Comparison of ENCODE assay signal across 25 cellular contexts in the genomic region with DNA sequence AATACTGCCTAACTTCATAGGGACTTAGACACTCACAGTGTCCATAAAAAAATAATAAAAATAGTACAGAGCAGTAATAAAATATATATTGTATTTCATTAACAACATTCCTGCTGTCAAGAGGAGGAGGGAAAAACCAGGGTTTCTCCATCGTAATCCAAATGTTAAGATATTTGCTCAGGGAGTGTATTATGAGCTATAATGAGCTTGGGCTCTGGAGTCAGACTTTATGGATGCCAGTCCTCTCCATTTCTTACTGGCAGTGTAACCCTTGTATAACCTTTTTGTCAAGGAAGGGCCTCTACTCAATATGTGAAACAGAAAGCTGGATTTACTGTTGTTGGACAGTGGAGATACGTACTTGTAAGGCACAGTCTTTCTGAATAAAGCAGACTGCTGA. TPM values are rescaled to one million over a fixed set of nuclear protein-coding genes. Genes with fewer than 3 reads are reported as not detected.
A peak's percentile ranks its signal among the peaks of the same experiment; 100 is the strongest.
DNase-seq lines count a peak whose midpoint lies in the region; ATAC-seq and TF ChIP-seq lines count a peak whose summit lies in the region.
"Had no signal": no experiment of that assay in that cellular context is flagged by ENCODE, and none has a peak within 500 bp of the region (broad histone marks: within the 10 kb centered on the region; RNA-seq: fewer than 3 reads in every experiment).

No MANE protein-coding gene starts in this region.

- no peak overlapping the region for H3K9ac ChIP-seq in mesendoderm (ENCODE audit: low read length)

- H3K27ac ChIP-seq in mesendoderm (ENCODE audit: low read depth, low read length): no peak overlapping the region
- peak overlapping the region in 3 of 4 donors; percentile 0 to 48 (median 40) for H3K27ac ChIP-seq in upper lobe of left lung
- H3K27ac ChIP-seq: brain microvascular endothelial cell, C4-2B, esophagus muscularis mucosa, HL-60, psoas muscle, suprapubic skin, vagina had no signal

- no peak overlapping the region for H2BK15ac ChIP-seq in mesendoderm (replicated peaks; ENCODE audit: low read depth)

- H3K9me3 Mint-ChIP-seq in brain: no peaks in the 10 kb centered on the region
- H3K9me3 Mint-ChIP-seq: effector memory CD8-positive, alpha-beta T cell; stimulated activated effector memory CD8-positive, alpha-beta T cell treated with anti-CD3 and anti-CD28 coated beads, Interleukin-12 subunit alpha, Interleukin-12 subunit beta, amount 100 ng/mL, for 72 hours; T-helper 1 cell treated with Interleukin-12 subunit alpha and Interleukin-12 subunit beta and Interleukin-4 antibody, amounts not matched to agents 30 μg/mL and 1 μg/mL, for 36 hours had no signal

- no peak overlapping the region for H2BK120ac ChIP-seq in mesendoderm (ENCODE audit: low read depth, low read length)

- H3K4me1 Mint-ChIP-seq in brain: peaks cover 46% of the 10 kb centered on the region

- peak overlapping the region; percentile 23 for H3K18ac ChIP-seq in mesendoderm (ENCODE audit: low read length)

- H2AK5ac ChIP-seq in mesendoderm (ENCODE audit: low read length): peak overlapping the region; percentile 24

- H2BK5ac ChIP-seq in mesendoderm (ENCODE audit: low read length): no peak overlapping the region

- TF ChIP-seq POLR2A in upper lobe of left lung (IDR thresholded peaks at IDR 0.05): no peak

- peak overlapping the region; percentile 22 for H3K56ac ChIP-seq in mesendoderm (ENCODE audit: low read length)

- H3K27ac Mint-ChIP-seq in brain: peak overlapping the region in 3 of 5 experiments; percentile 9 to 48 (median 20)
- H3K27ac Mint-ChIP-seq: activated CD4-positive, alpha-beta T cell treated with anti-CD3 and anti-CD28 coated beads for 36 hours; stimulated activated effector memory CD8-positive, alpha-beta T cell treated with anti-CD3 and anti-CD28 coated beads, Interleukin-12 subunit alpha, Interleukin-12 subunit beta, amount 100 ng/mL, for 72 hours; T-helper 1 cell treated with Interleukin-12 subunit alpha and Interleukin-12 subunit beta and Interleukin-4 antibody, amounts not matched to agents 30 μg/mL and 1 μg/mL, for 36 hours had no signal

- H3K4me1 ChIP-seq in mesendoderm (ENCODE audit: control insufficient read depth, low read depth, low read length) (peaks cover 5% of the 10 kb centered on the region), upper lobe of left lung (peaks cover 6 to 30% (median 26%) of the 10 kb centered on the region in 4 donors)

- ATAC-seq in upper lobe of left lung (ENCODE audit: low FRiP score in 2 of 2) (peak in 1 of 2 donors; percentile 26), GM19397 (IDR thresholded peaks at IDR 0.05; ENCODE audit: unreplicated experiment) (no peak)
- ATAC-seq: activated CD4-positive, alpha-beta T cell treated with anti-CD3 and anti-CD28 coated beads for 36 hours; effector memory CD8-positive, alpha-beta T cell; stimulated activated effector memory CD8-positive, alpha-beta T cell treated with anti-CD3 and anti-CD28 coated beads, Interleukin-12 subunit alpha, Interleukin-12 subunit beta, amount 100 ng/mL, for 72 hours had no signal

- no peak for TF ChIP-seq EP300 in upper lobe of left lung (IDR thresholded peaks at IDR 0.05)

- H3K4me2 ChIP-seq in mesendoderm (ENCODE audit: low read length): no peak overlapping the region

- H4K8ac ChIP-seq in mesendoderm (ENCODE audit: low read depth, low read length): no peak overlapping the region

- no peaks in the 10 kb centered on the region for H3K36me3 Mint-ChIP-seq in brain
- H3K36me3 Mint-ChIP-seq: stimulated activated effector memory CD8-positive, alpha-beta T cell treated with anti-CD3 and anti-CD28 coated beads, Interleukin-12 subunit alpha, Interleukin-12 subunit beta, amount 100 ng/mL, for 72 hours had no signal

- no peaks in the 10 kb centered on the region for H3K79me1 ChIP-seq in mesendoderm (ENCODE audit: low read length)

- no peaks in the 10 kb centered on the region for H3K9me3 ChIP-seq in upper lobe of left lung
- H3K9me3 ChIP-seq: esophagus muscularis mucosa, HAP-1, psoas muscle, suprapubic skin, vagina had no signal

- DNase-seq in LNCaP clone FGC (ENCODE audit: low read depth) (peak; percentile 76), mesendoderm (no peak), upper lobe of left lung (no peak), GM19240 (ENCODE audit: insufficient read length, low spot score) (no peak), putamen (ENCODE audit: low spot score) (no peak)
- DNase-seq: activated CD4-positive, alpha-beta T cell treated with anti-CD3 and anti-CD28 coated beads for 36 hours; activated CD8-positive, alpha-beta memory T cell treated with anti-CD3 and anti-CD28 coated beads for 24 hours; activated T-cell treated with anti-CD3 and anti-CD28 coated beads, Interleukin-2, amount 50 U/mL, for 1 hour; brain microvascular endothelial cell; effector memory CD8-positive, alpha-beta T cell; NCI-H1105 treated with DMSO at 0.1 percent for 48 hours; NCI-H2081 treated with DMSO at 0.1 percent for 48 hours; NCI-H446 treated with DMSO at 0.1 percent for 48 hours; psoas muscle; stimulated activated CD4-positive, alpha-beta T cell treated with anti-CD3 and anti-CD28 coated beads, Interleukin-2, amount 100 ng/mL, for 48 hours had no signal

- TF ChIP-seq CTCF in LNCaP clone FGC (IDR thresholded peaks at IDR 0.05; ENCODE audit: control insufficient read depth, extremely low read depth, insufficient read depth) (no peak), brain (conservative IDR thresholded peaks at IDR 0.05) (no peak), upper lobe of left lung (IDR thresholded peaks at IDR 0.05) (no peak)

- H3K27me3 ChIP-seq in mesendoderm (ENCODE audit: insufficient read depth, low read length, poor library complexity): no peaks in the 10 kb centered on the region
- H3K27me3 ChIP-seq in upper lobe of left lung: no peaks in the 10 kb centered on the region
- H3K27me3 ChIP-seq: brain microvascular endothelial cell, esophagus muscularis mucosa, suprapubic skin, vagina had no signal

- H3K4me3 Mint-ChIP-seq in brain: no peak overlapping the region
- H3K4me3 Mint-ChIP-seq: activated CD4-positive, alpha-beta T cell treated with anti-CD3 and anti-CD28 coated beads for 36 hours; effector memory CD8-positive, alpha-beta T cell; stimulated activated effector memory CD8-positive, alpha-beta T cell treated with anti-CD3 and anti-CD28 coated beads, Interleukin-12 subunit alpha, Interleukin-12 subunit beta, amount 100 ng/mL, for 72 hours; T-helper 1 cell treated with Interleukin-12 subunit alpha and Interleukin-12 subunit beta and Interleukin-4 antibody, amounts not matched to agents 30 μg/mL and 1 μg/mL, for 36 hours had no signal

- H3K36me3 ChIP-seq in mesendoderm (ENCODE audit: control insufficient read depth, insufficient read depth, low read length) (no peaks in the 10 kb centered on the region), upper lobe of left lung (no peaks in the 10 kb centered on the region)
- H3K36me3 ChIP-seq: brain microvascular endothelial cell, esophagus muscularis mucosa, HAP-1, suprapubic skin, vagina had no signal

- H3K27me3 Mint-ChIP-seq in brain: no peaks in the 10 kb centered on the region
- H3K27me3 Mint-ChIP-seq: activated CD4-positive, alpha-beta T cell treated with anti-CD3 and anti-CD28 coated beads for 36 hours; effector memory CD8-positive, alpha-beta T cell had no signal

- WGBS in mesendoderm (ENCODE audit: extremely low coverage, insufficient coverage, low lambda C conversion rate): no CpG with 5 or more reads among the region's 2 CpGs
- 53 to 64% methylated on average over 2 of the region's 2 CpGs for WGBS in upper lobe of left lung, 2 donors

- no peak overlapping the region for H3K4me3 ChIP-seq in LNCaP clone FGC (ENCODE audit: low read depth, low read length)
- no peak overlapping the region for H3K4me3 ChIP-seq in mesendoderm (ENCODE audit: low read length)
- H3K4me3 ChIP-seq in upper lobe of left lung: no peak overlapping the region
- H3K4me3 ChIP-seq: esophagus muscularis mucosa, HAP-1, psoas muscle, suprapubic skin, vagina had no signal

- H3K23ac ChIP-seq in mesendoderm (ENCODE audit: low read length): no peak overlapping the region

- peak overlapping the region; percentile 43 for H3K4ac ChIP-seq in mesendoderm (ENCODE audit: low read depth, low read length)

- peaks cover 3% of the 10 kb centered on the region for H3K79me2 ChIP-seq in mesendoderm (ENCODE audit: control insufficient read depth, insufficient read depth, low read length)

- H4K5ac ChIP-seq in mesendoderm (ENCODE audit: low read length): no peak overlapping the region

RNA-seq across cellular contexts. Expression of gene ZNF277, which starts 56.3 kb away (rescaled TPM):
- polyA plus RNA-seq in brain (ENCODE audit: insufficient read depth, low read depth, low replicate concordance): 10.3 TPM
- polyA plus RNA-seq in mesendoderm (2013, experiment 1 of 2): 12.9 TPM
- polyA plus RNA-seq in mesendoderm (2013, experiment 2 of 2): 11.7 TPM
- total RNA-seq in upper lobe of left lung: 10 to 100 TPM; 20.8 to 63.1 (median 34.8) TPM

RNA-seq across cellular contexts. Expression of gene DOCK4, which starts 56.6 kb away (rescaled TPM):
- 8.4 TPM for polyA plus RNA-seq in brain (ENCODE audit: insufficient read depth, low read depth, low replicate concordance)
- polyA plus RNA-seq in mesendoderm (2013, experiment 1 of 2): 10.0 TPM
- polyA plus RNA-seq in mesendoderm (2013, experiment 2 of 2): 11.5 TPM
- 100 to 1,000 TPM in 3 of 6 donors, 10 to 100 TPM in 3; 53.6 to 166 (median 100) TPM for total RNA-seq in upper lobe of left lung
